ENCODE assay signal across 10 cellular contexts in the genomic region with DNA sequence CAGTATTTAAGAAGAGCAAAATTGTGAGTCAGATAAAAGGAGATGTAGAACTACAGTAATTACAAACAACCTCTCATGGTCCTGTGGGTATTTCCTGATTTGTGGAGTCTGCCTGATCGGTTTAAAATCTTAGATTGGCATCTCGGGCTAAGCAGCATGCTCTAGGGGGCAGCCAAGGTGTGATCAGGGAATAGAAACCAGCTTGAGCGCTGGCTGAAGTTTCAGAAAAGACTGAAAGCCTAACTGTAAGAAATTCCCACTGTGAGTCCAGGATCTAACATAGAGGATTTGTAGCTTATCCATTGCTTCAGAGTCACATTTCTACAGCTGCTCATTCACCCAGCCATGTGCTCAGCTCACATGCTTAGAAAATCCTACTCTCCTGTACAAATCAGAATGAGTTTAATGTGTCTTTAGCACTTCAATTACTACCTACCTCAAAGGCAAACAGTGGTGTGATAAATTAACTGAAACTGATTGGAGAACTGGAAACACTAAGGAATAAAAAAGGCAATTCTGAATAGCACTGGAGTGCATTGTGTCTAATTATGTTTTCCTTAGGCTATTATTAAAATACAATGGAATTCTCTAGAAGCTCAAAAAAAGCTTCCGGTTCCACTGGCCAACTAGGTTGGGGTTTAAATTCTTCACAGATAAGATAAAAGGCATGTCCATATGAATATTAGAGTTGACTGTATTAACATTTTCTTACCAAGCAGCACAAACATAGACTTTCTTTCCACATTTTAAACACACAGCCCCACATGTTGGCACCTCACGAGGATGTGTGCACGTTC.
DNase-seq lines count a peak whose midpoint lies in the region; TF ChIP-seq lines count a peak whose summit lies in the region.
"Had no signal": no experiment of that assay in that cellular context is flagged by ENCODE, and none has a peak within 500 bp of the region (broad histone marks: within the 10 kb centered on the region; RNA-seq: fewer than 3 reads in every experiment).

No MANE protein-coding gene starts in this region.

- H3K4me2 ChIP-seq in mesenchymal stem cell (ENCODE audit: low read length, poor library complexity, severe bottlenecking): no peak overlapping the region

- peak; percentile 13 for DNase-seq in MCF 10A (ENCODE audit: unreplicated experiment)
- no peak for DNase-seq in breast epithelium (ENCODE audit: low spot score in 2 of 2)
- peak; percentile 21 to 59 for DNase-seq in NCI-H2081 (lab: John Stamatoyannopoulos, UW)
- DNase-seq in fibroblast of mammary gland (ENCODE audit: low read depth): peak; percentile 18
- DNase-seq in mesenchymal stem cell: no peak
- DNase-seq in progenitor cell of endocrine pancreas (ENCODE audit: low spot score, unreplicated experiment): no peak
- no peak for DNase-seq in activated CD4-positive, CD25-positive, alpha-beta regulatory T cell (lab: John Stamatoyannopoulos, UW)
- DNase-seq: Caco-2 had no signal

- peaks cover 13% of the 10 kb centered on the region for H3K9me3 Mint-ChIP-seq in MCF 10A (ENCODE audit: unreplicated experiment)
- peaks cover 29% of the 10 kb centered on the region for H3K9me3 Mint-ChIP-seq in progenitor cell of endocrine pancreas (ENCODE audit: low read depth)

- no peak overlapping the region for H3K4me3 ChIP-seq in breast epithelium
- H3K4me3 ChIP-seq in fibroblast of mammary gland (ENCODE audit: control insufficient read depth, low read depth, low read length): no peak overlapping the region
- no peak overlapping the region for H3K4me3 ChIP-seq in subcutaneous abdominal adipose tissue (ENCODE audit: low read depth in 1 of 5, low read length in 5 of 5)
- H3K4me3 ChIP-seq in mesenchymal stem cell (ENCODE audit: insufficient read depth in 1 of 2, low read depth in 1 of 2, low read length in 2 of 2): no peak overlapping the region

- H3K79me1 ChIP-seq in mesenchymal stem cell (replicated peaks; ENCODE audit: low read length, poor library complexity, severe bottlenecking): no peaks in the 10 kb centered on the region

- H2BK12ac ChIP-seq in mesenchymal stem cell (ENCODE audit: low read length in 2 of 2): no peak overlapping the region

- no peak overlapping the region for H3K4ac ChIP-seq in mesenchymal stem cell (ENCODE audit: low read depth in 1 of 2, low read length in 2 of 2)

- TF ChIP-seq POLR2A in breast epithelium (IDR thresholded peaks at IDR 0.05): no peak

- H4K91ac ChIP-seq in mesenchymal stem cell (ENCODE audit: low read length): no peak overlapping the region

- intact Hi-C loops in MCF 10A (cut with micrococcal nuclease) (no loop called here), breast epithelium (cut with DNase I; ENCODE audit: low total_unique reads) (no loop called here)

- CTCF ChIA-PET in MCF 10A (lab: Yijun Ruan, JAX): interaction anchor here (0.6 to 1.1 kb wide), 2 partner anchors 9 to 174 kb away, joined by 3 read pairs; no protein-coding TSS in a partner anchor

- H3K27ac Mint-ChIP-seq in MCF 10A (ENCODE audit: low read depth, unreplicated experiment) (no peak overlapping the region), progenitor cell of endocrine pancreas (no peak overlapping the region)
- H3K27ac Mint-ChIP-seq: stimulated activated naive CD8-positive, alpha-beta T cell treated with anti-CD3 and anti-CD28 coated beads, Interleukin-15, Interleukin-2, amounts not matched to agents 100 ng/mL and 50 ng/mL, for 24 hours had no signal

- no TSS peak for BruUV-seq in MCF 10A (replicated peaks; lab: Mats Ljungman, UMichigan)

- H3K9me3 ChIP-seq in breast epithelium (peaks cover 0 to 8% of the 10 kb centered on the region in 2 donors), subcutaneous abdominal adipose tissue (ENCODE audit: control insufficient read depth in 5 of 5, low read length in 5 of 5) (peaks cover 0 to 5% (median 0%) of the 10 kb centered on the region in 5 donors), mesenchymal stem cell (ENCODE audit: control insufficient read depth, low read length) (no peaks in the 10 kb centered on the region)
- H3K9me3 ChIP-seq: Caco-2 had no signal

- H3K36me3 ChIP-seq in breast epithelium: no peaks in the 10 kb centered on the region
- H3K36me3 ChIP-seq in subcutaneous abdominal adipose tissue (ENCODE audit: control insufficient read depth in 5 of 5, insufficient read depth in 5 of 5, low read length in 5 of 5): peaks cover 0 to 7% (median 3%) of the 10 kb centered on the region in 5 donors
- H3K36me3 ChIP-seq in mesenchymal stem cell (ENCODE audit: control insufficient read depth in 1 of 2, insufficient read depth in 2 of 2, low read depth in 1 of 2, low read length in 2 of 2): peaks cover 0 to 8% of the 10 kb centered on the region in 2 experiments

- H3K4me1 ChIP-seq in breast epithelium (no peaks in the 10 kb centered on the region), subcutaneous abdominal adipose tissue (ENCODE audit: control insufficient read depth in 5 of 5, insufficient read depth in 5 of 5, low read length in 5 of 5) (peaks cover 0 to 32% (median 4%) of the 10 kb centered on the region in 5 donors), mesenchymal stem cell (ENCODE audit: control insufficient read depth, insufficient read depth, low read depth, low read length) (no peaks in the 10 kb centered on the region)
- H3K4me1 ChIP-seq: Caco-2 had no signal

- 82% methylated on average over 5 of the region's 6 CpGs for WGBS in mesenchymal stem cell

- no peak overlapping the region for H2BK5ac ChIP-seq in mesenchymal stem cell (ENCODE audit: low read depth, low read length, poor library complexity, severe bottlenecking)

- no peak overlapping the region for H2AK5ac ChIP-seq in mesenchymal stem cell (ENCODE audit: low read length, severe bottlenecking)

- no peak overlapping the region for H2BK120ac ChIP-seq in mesenchymal stem cell (ENCODE audit: low read depth, low read length)

- H3K27me3 ChIP-seq in breast epithelium (no peaks in the 10 kb centered on the region), subcutaneous abdominal adipose tissue (ENCODE audit: control insufficient read depth in 5 of 5, insufficient read depth in 4 of 5, low read length in 5 of 5) (peaks cover 0 to 2% (median 0%) of the 10 kb centered on the region in 5 donors), mesenchymal stem cell (ENCODE audit: control insufficient read depth in 1 of 2, insufficient read depth in 1 of 2, low read length in 2 of 2) (no peaks in the 10 kb centered on the region)

- H3K36me3 Mint-ChIP-seq in MCF 10A (ENCODE audit: insufficient read depth, unreplicated experiment) (peaks cover 87% of the 10 kb centered on the region), progenitor cell of endocrine pancreas (ENCODE audit: insufficient read depth) (peaks cover 62% of the 10 kb centered on the region)

- POLR2A ChIA-PET in MCF 10A (lab: Yijun Ruan, JAX): interaction anchor here (1.0 kb wide), 1 partner anchor 12 kb away, joined by 3 read pairs; no protein-coding TSS in a partner anchor

- H3K9ac ChIP-seq in subcutaneous abdominal adipose tissue (ENCODE audit: low read length in 5 of 5) (no peak overlapping the region), mesenchymal stem cell (ENCODE audit: low read length) (no peak overlapping the region)

- H3K27ac ChIP-seq in breast epithelium: no peak overlapping the region
- peak overlapping the region; percentile 81 for H3K27ac ChIP-seq in subcutaneous abdominal adipose tissue (ENCODE audit: low read depth, low read length)
- no peak overlapping the region for H3K27ac ChIP-seq in mesenchymal stem cell (ENCODE audit: low read length, poor library complexity, severe bottlenecking)

- no peak overlapping the region for H4K8ac ChIP-seq in mesenchymal stem cell (ENCODE audit: low read length)

- H3K27me3 Mint-ChIP-seq in MCF 10A (ENCODE audit: insufficient read depth, unreplicated experiment): no peaks in the 10 kb centered on the region
- H3K27me3 Mint-ChIP-seq in progenitor cell of endocrine pancreas: no peaks in the 10 kb centered on the region
- H3K27me3 Mint-ChIP-seq: stimulated activated naive CD8-positive, alpha-beta T cell treated with anti-CD3 and anti-CD28 coated beads, Interleukin-15, Interleukin-2, amounts not matched to agents 100 ng/mL and 50 ng/mL, for 24 hours had no signal

- H3K4me3 Mint-ChIP-seq in MCF 10A (ENCODE audit: unreplicated experiment) (no peak overlapping the region), progenitor cell of endocrine pancreas (ENCODE audit: low read depth) (no peak overlapping the region)
- H3K4me3 Mint-ChIP-seq: stimulated activated naive CD8-positive, alpha-beta T cell treated with anti-CD3 and anti-CD28 coated beads, Interleukin-15, Interleukin-2, amounts not matched to agents 100 ng/mL and 50 ng/mL, for 24 hours had no signal

- no peak overlapping the region for H2BK15ac ChIP-seq in mesenchymal stem cell (ENCODE audit: low read depth, poor library complexity, severe bottlenecking)

- no peak for TF ChIP-seq CTCF in MCF 10A (IDR thresholded peaks at IDR 0.05; ENCODE audit: unreplicated experiment)
- no peak for TF ChIP-seq CTCF in breast epithelium (IDR thresholded peaks at IDR 0.05)
- peak; percentile 16 for TF ChIP-seq CTCF in fibroblast of mammary gland (conservative IDR thresholded peaks at IDR 0.05; ENCODE audit: control insufficient read depth, insufficient read depth, low read depth, low read length)
- no peak for TF ChIP-seq CTCF in progenitor cell of endocrine pancreas (IDR thresholded peaks at IDR 0.05; ENCODE audit: unreplicated experiment)

- H3K14ac ChIP-seq in mesenchymal stem cell (ENCODE audit: low read length in 2 of 2): no peak overlapping the region

- no peak overlapping the region for H3K18ac ChIP-seq in mesenchymal stem cell (ENCODE audit: low read depth in 1 of 2, low read length in 2 of 2)

- H2AFZ ChIP-seq in mesenchymal stem cell (ENCODE audit: low read depth, low read length): no peak overlapping the region

- H3K23ac ChIP-seq in mesenchymal stem cell (ENCODE audit: low read length in 2 of 2): no peak overlapping the region

- no peaks in the 10 kb centered on the region for H3K4me1 Mint-ChIP-seq in MCF 10A (ENCODE audit: insufficient read depth, unreplicated experiment)
- H3K4me1 Mint-ChIP-seq in progenitor cell of endocrine pancreas (ENCODE audit: low read depth): no peaks in the 10 kb centered on the region

Comparison
In these comparisons a context has a peak if more than half of its experiments do, and no peak if none do; other contexts are left out.
1. DNase-seq: peak in MCF 10A (single experiment), NCI-H2081 (2 of 2) and fibroblast of mammary gland (single experiment); none in breast epithelium (0 of 2), mesenchymal stem cell (single experiment), progenitor cell of endocrine pancreas (single experiment) and activated CD4-positive, CD25-positive, alpha-beta regulatory T cell (0 of 4).